ENCODE assay signal across 8 cellular contexts in genomic region chr13:51534075-51534817, GRCh38. TPM values are rescaled to one million over a fixed set of nuclear protein-coding genes. Genes with fewer than 3 reads are reported as not detected.
DNase-seq lines count a peak whose midpoint lies in the region; ATAC-seq, FAIRE-seq and TF ChIP-seq lines count a peak whose summit lies in the region.

No MANE protein-coding gene starts in this region.

- no peaks in the 10 kb centered on the region for H3K36me3 ChIP-seq in PC-3 (ENCODE audit: low read depth, low read length)
- no peaks in the 10 kb centered on the region for H3K36me3 ChIP-seq in GM12878 (ENCODE audit: control insufficient read depth in 2 of 2, insufficient read depth in 2 of 2, low read length in 1 of 2)
- H3K36me3 ChIP-seq in neutrophil: no peaks in the 10 kb centered on the region

- peak; percentile 56 for FAIRE-seq in GM12878 (lab: Jason Lieb, UNC)

- no peak for TF ChIP-seq RAD21 in GM12878 (IDR thresholded peaks at IDR 0.05; ENCODE audit: insufficient read depth, low read depth, low read length)

- 46% methylated on average over 6 of the region's 6 CpGs for WGBS in GM12878 (ENCODE audit: insufficient coverage, insufficient replicate concordance, low lambda C conversion rate, missing lambda C conversion rate)

- POLR2A ChIA-PET in PC-3 (lab: Charles Lee; ENCODE audit: unreplicated experiment): interaction anchor here (0.6 kb wide), 1 partner anchor 81 kb away, joined by 3 read pairs; the partner anchor contains the start of gene INTS6
- POLR2A ChIA-PET in GM12878 (lab: Charles Lee): interaction anchor here (0.6 to 1.0 kb wide), 2 partner anchors 10 to 81 kb away, joined by 3 read pairs; partner anchors contain the start of gene INTS6

- 0 out of 2 replicates have a peak overlapping the region, but pooled peaks have one; percentile 12 for H3K4me2 ChIP-seq in PC-3 (ENCODE audit: low read length)
- no peak overlapping the region; the same call in 1 of the 2 replicates for H3K4me2 ChIP-seq in GM12878 (ENCODE audit: control insufficient read depth, insufficient read depth)

- H3K27ac ChIP-seq in PC-3 (ENCODE audit: low read length): no peak overlapping the region
- no peak overlapping the region for H3K27ac ChIP-seq in GM12878 (ENCODE audit: control insufficient read depth, insufficient read depth)
- peak overlapping the region; percentile 78 for H3K27ac ChIP-seq in neutrophil

- H3K79me2 ChIP-seq in PC-3 (ENCODE audit: low read length) (no peaks in the 10 kb centered on the region), GM12878 (ENCODE audit: control insufficient read depth, insufficient read depth, low read length) (no peaks in the 10 kb centered on the region)

- H2AFZ ChIP-seq in PC-3 (ENCODE audit: low read length) (peak overlapping the region; percentile 50; the same call in 1 of the 2 replicates), GM12878 (ENCODE audit: control insufficient read depth, low read depth, low read length) (peak overlapping the region; percentile 19; the same call in 1 of the 2 replicates)

- ATAC-seq in PC-3: peak; percentile 66
- ATAC-seq in GM12878: peak; percentile 64
- no peak for ATAC-seq in GM19324 (IDR thresholded peaks at IDR 0.05; ENCODE audit: low FRiP score, unreplicated experiment)

- H3K9ac ChIP-seq in PC-3 (ENCODE audit: low read length): no peak overlapping the region
- H3K9ac ChIP-seq in GM12878 (ENCODE audit: control insufficient read depth, insufficient read depth, low read length): no peak overlapping the region

- TF ChIP-seq CTCF in PC-3 (conservative IDR thresholded peaks at IDR 0.05; ENCODE audit: low read depth, low read length): no peak
- TF ChIP-seq CTCF in GM12878 (IDR thresholded peaks at IDR 0.05 in 2 of 3, conservative IDR thresholded peaks at IDR 0.05 in 1 of 3; ENCODE audit: control insufficient read depth in 2 of 3, extremely low read depth in 1 of 3, insufficient read depth in 1 of 3, low read depth in 3 of 3, low read length in 3 of 3): no peak
- no peak for TF ChIP-seq CTCF in neutrophil (IDR thresholded peaks at IDR 0.05)

- no peaks in the 10 kb centered on the region for H3K27me3 ChIP-seq in PC-3 (ENCODE audit: low read length)
- no peaks in the 10 kb centered on the region for H3K27me3 ChIP-seq in GM12878 (replicated peaks in 1 of 2; ENCODE audit: control insufficient read depth in 2 of 2, insufficient read depth in 2 of 2, low read length in 1 of 2)
- H3K27me3 ChIP-seq in neutrophil: no peaks in the 10 kb centered on the region

- SMC1A ChIA-PET in GM12878 (lab: Charles Lee; ENCODE audit: uncharacterized antibody, unreplicated experiment): interaction anchor here (0.7 to 2.2 kb wide), 6 partner anchors 18 to 80 kb away, joined by 3 to 7 read pairs (median 3); no protein-coding TSS in a partner anchor

- intact Hi-C loops in PC-3 (cut with micrococcal nuclease): no loop called here
- intact Hi-C loops in GM12878 (cut with micrococcal nuclease; ENCODE audit: unreplicated experiment): no loop called here

- TF ChIP-seq EP300 in GM12878 (IDR thresholded peaks at IDR 0.05; ENCODE audit: borderline replicate concordance in 1 of 2, control insufficient read depth in 1 of 2, low read depth in 2 of 2, low read length in 2 of 2): no peak

- DNase-seq in GF-D8 (lab: John Stamatoyannopoulos, UW): peak; percentile 86
- DNase-seq in PC-3: no peak
- no peak for DNase-seq in GM12878 (ENCODE audit: low read depth, low spot score)
- DNase-seq in NCI-H1048 (lab: John Stamatoyannopoulos, UW): no peak
- DNase-seq in glomerular visceral epithelial cell (ENCODE audit: extremely low spot score): no peak
- no peak for DNase-seq in G401 (ENCODE audit: low spot score)

- H4K20me1 ChIP-seq in PC-3 (ENCODE audit: low read length) (no peaks in the 10 kb centered on the region), GM12878 (ENCODE audit: control insufficient read depth, insufficient read depth) (no peaks in the 10 kb centered on the region)

- CTCF ChIA-PET in PC-3 (lab: Charles Lee) (no interaction called here), GM12878 (lab: Yijun Ruan, JAX) (interaction anchor here (0.8 to 1.3 kb wide), 3 partner anchors 9 to 264 kb away, joined by 3 to 4 read pairs (median 3); no protein-coding TSS in a partner anchor)

- no peak for TF ChIP-seq POLR2A in GM12878 (IDR thresholded peaks at IDR 0.05; ENCODE audit: low read depth, low read length)

- H3K4me3 ChIP-seq in PC-3 (ENCODE audit: low read length) (no peak overlapping the region), GM12878 (no peak overlapping the region), neutrophil (ENCODE audit: low read depth in 1 of 2, low read length in 1 of 2) (peak overlapping the region in 1 of 2 experiments; percentile 20)

- in situ Hi-C loops in GM12878 (cut with MboI): no loop called here
- in situ Hi-C loops in G401 (cut with HindIII; ENCODE audit: low sequenced_read_pairs): no loop called here

- H3K9me2 ChIP-seq in PC-3 (replicated peaks; ENCODE audit: low read length): no peaks in the 10 kb centered on the region

- BruUV-seq in PC-3 (replicated peaks; lab: Mats Ljungman, UMichigan): no TSS peak
- BruUV-seq in GM12878 (replicated peaks; lab: Mats Ljungman, UMichigan): no TSS peak

- no peaks in the 10 kb centered on the region for H3F3A ChIP-seq in PC-3 (ENCODE audit: low read length, unreplicated experiment)

- RAD21 ChIA-PET in GM12878 (lab: Charles Lee; ENCODE audit: unreplicated experiment): interaction anchor here (1.1 kb wide), 1 partner anchor 81 kb away, joined by 3 read pairs; the partner anchor contains the start of gene INTS6

- H3K4me1 ChIP-seq in PC-3 (ENCODE audit: insufficient read depth, low read length) (peaks cover 6% of the 10 kb centered on the region; the same call in 1 of the 2 replicates), GM12878 (ENCODE audit: control insufficient read depth, insufficient read depth, low read length) (peaks cover 8% of the 10 kb centered on the region), neutrophil (ENCODE audit: control insufficient read depth in 1 of 2, insufficient read depth in 1 of 2, low read depth in 1 of 2, low read length in 1 of 2) (peaks cover 30 to 31% of the 10 kb centered on the region in 2 experiments)

- H3K9me3 ChIP-seq in PC-3 (ENCODE audit: low read length): no peaks in the 10 kb centered on the region
- H3K9me3 ChIP-seq in GM12878 (replicated peaks; ENCODE audit: control insufficient read depth, insufficient read depth, low read length): no peaks in the 10 kb centered on the region; the same call in 1 of the 3 replicates
- H3K9me3 ChIP-seq in neutrophil: no peaks in the 10 kb centered on the region

TF ChIP-seq in GM12878, 131 proteins besides CTCF, POLR2A, EP300 and RAD21 (continues in another document):
- no peak for TF ChIP-seq IRF4 (IDR thresholded peaks at IDR 0.05; ENCODE audit: low read depth, low read length)
- TF ChIP-seq CHD1 (IDR thresholded peaks at IDR 0.05; ENCODE audit: low read depth, low read length): no peak
- no peak for TF ChIP-seq SRF (IDR thresholded peaks at IDR 0.05; ENCODE audit: low read depth in 2 of 2, low read length in 2 of 2)
- no peak for TF ChIP-seq NFXL1 (IDR thresholded peaks at IDR 0.05; ENCODE audit: borderline replicate concordance)
- TF ChIP-seq, protein P1, sequence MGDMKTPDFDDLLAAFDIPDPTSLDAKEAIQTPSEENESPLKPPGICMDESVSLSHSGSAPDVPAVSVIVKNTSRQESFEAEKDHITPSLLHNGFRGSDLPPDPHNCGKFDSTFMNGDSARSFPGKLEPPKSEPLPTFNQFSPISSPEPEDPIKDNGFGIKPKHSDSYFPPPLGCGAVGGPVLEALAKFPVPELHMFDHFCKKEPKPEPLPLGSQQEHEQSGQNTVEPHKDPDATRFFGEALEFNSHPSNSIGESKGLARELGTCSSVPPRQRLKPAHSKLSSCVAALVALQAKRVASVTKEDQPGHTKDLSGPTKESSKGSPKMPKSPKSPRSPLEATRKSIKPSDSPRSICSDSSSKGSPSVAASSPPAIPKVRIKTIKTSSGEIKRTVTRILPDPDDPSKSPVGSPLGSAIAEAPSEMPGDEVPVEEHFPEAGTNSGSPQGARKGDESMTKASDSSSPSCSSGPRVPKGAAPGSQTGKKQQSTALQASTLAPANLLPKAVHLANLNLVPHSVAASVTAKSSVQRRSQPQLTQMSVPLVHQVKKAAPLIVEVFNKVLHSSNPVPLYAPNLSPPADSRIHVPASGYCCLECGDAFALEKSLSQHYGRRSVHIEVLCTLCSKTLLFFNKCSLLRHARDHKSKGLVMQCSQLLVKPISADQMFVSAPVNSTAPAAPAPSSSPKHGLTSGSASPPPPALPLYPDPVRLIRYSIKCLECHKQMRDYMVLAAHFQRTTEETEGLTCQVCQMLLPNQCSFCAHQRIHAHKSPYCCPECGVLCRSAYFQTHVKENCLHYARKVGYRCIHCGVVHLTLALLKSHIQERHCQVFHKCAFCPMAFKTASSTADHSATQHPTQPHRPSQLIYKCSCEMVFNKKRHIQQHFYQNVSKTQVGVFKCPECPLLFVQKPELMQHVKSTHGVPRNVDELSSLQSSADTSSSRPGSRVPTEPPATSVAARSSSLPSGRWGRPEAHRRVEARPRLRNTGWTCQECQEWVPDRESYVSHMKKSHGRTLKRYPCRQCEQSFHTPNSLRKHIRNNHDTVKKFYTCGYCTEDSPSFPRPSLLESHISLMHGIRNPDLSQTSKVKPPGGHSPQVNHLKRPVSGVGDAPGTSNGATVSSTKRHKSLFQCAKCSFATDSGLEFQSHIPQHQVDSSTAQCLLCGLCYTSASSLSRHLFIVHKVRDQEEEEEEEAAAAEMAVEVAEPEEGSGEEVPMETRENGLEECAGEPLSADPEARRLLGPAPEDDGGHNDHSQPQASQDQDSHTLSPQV (IDR thresholded peaks at IDR 0.05): no peak
- no peak for TF ChIP-seq HDAC2 (IDR thresholded peaks at IDR 0.05)

RNA-seq across cellular contexts. Expression of gene WDFY2, which starts 50.0 kb away (rescaled TPM):
- 4.1 and 5.9 TPM in 2 replicates for total RNA-seq in PC-3 (2014; rRNA removed)
- total RNA-seq in GM12878 (2013; cell fraction: nucleolus; rRNA removed): 47.7 and 50.4 TPM in 2 replicates
- 7.5 TPM in 2 replicates for total RNA-seq in GM12878 (2014; rRNA removed)
- total RNA-seq in GM12878 (2014; rRNA removed; fragmentation: Illumina TruSeq; extraction: Trizol): 8.5 and 8.9 TPM in 2 replicates
- total RNA-seq in GM12878 (2021): 11.0 and 13.0 TPM in 2 replicates
- 2.3 TPM for polyA plus RNA-seq in GM12878 (2011; ENCODE audit: low read depth)
- 4.6 and 6.5 TPM in 2 replicates for polyA plus RNA-seq in GM12878 (2011; rRNA removed)
- polyA plus RNA-seq in GM12878 (2011; cell fraction: cytosol; rRNA removed): 2.4 and 2.6 TPM in 2 replicates
- 10.0 and 10.8 TPM in 2 replicates for polyA plus RNA-seq in GM12878 (2011; cell fraction: nucleus; rRNA removed)
- polyA plus RNA-seq in GM12878 (2012): 4.1 and 4.7 TPM in 2 replicates
- 7.8 and 9.9 TPM in 2 replicates for polyA plus RNA-seq in GM12878 (2014; fragmentation: Illumina TruSeq; extraction: Trizol)
- 1 to 10 TPM; 2.1 to 2.7 TPM for polyA plus RNA-seq in GM12878 (2014; fragmentation: Nextera tagmentation; extraction: Ambion mirVana)
- polyA plus RNA-seq in GM12878 (2014; rRNA removed): 10.0 and 13.5 TPM in 2 replicates
- 10 to 100 TPM in 1 of 2 experiments, 1 to 10 TPM in 1; 8.5 to 10.4 TPM for polyA plus RNA-seq in GM12878 (2016; fragmentation: Nextera tagmentation; extraction: Ambion mirVana)
- 7.4 and 8.7 TPM in 2 replicates for polyA minus RNA-seq in GM12878 (2011; rRNA and poly(A)+ RNA removed)
- 1.2 and 1.9 TPM in 2 replicates for polyA minus RNA-seq in GM12878 (2011; cell fraction: cytosol; rRNA and poly(A)+ RNA removed)
- 11.5 and 22.0 TPM in 2 replicates for polyA minus RNA-seq in GM12878 (2011; cell fraction: nucleus; rRNA and poly(A)+ RNA removed)
- total RNA-seq in G401 (2014; rRNA removed; shearing (Covaris generic)): 2.6 and 4.1 TPM in 2 replicates
